Comparison of ENCODE assay signal across 14 cellular contexts in the genomic region with DNA sequence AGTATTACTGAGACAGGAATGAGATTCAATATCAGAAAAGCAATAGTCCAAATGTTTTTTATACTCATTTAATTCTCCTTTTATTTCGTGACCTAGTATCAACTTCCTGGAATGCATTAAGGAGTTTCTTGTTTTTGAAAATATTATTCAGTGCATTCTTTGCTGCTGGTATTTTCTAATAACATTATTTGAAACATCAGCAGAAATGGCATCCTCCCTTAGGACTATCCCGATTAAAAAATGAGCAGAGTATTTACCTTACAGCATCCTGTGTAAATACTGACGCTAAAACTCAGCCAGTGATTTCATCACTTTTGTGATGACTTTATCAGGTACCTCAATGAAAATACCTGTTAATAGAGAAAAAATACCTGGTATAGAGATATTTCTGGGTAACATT. TPM values are rescaled to one million over a fixed set of nuclear protein-coding genes. Genes with fewer than 3 reads are reported as not detected.
"Had no signal": no experiment of that assay in that cellular context is flagged by ENCODE, and none has a peak within 500 bp of the region (broad histone marks: within the 10 kb centered on the region; RNA-seq: fewer than 3 reads in every experiment).

No MANE protein-coding gene starts in this region.

- H3K9me3 ChIP-seq: mucosa of descending colon, tibial nerve, uterus had no signal

- H3K36me3 ChIP-seq: tibial nerve, uterus had no signal

- H3K4me1 Mint-ChIP-seq: naive thymus-derived CD8-positive, alpha-beta T cell; stimulated activated effector memory CD8-positive, alpha-beta T cell treated with anti-CD3 and anti-CD28 coated beads, Interleukin-12 subunit alpha, Interleukin-12 subunit beta, amount 100 ng/mL, for 72 hours; T-cell had no signal

- ATAC-seq: naive thymus-derived CD8-positive, alpha-beta T cell; stimulated activated effector memory CD8-positive, alpha-beta T cell treated with anti-CD3 and anti-CD28 coated beads, Interleukin-12 subunit alpha, Interleukin-12 subunit beta, amount 100 ng/mL, for 72 hours; T-cell had no signal

- H3K4me1 ChIP-seq: uterus had no signal

- H3K27ac ChIP-seq: dorsolateral prefrontal cortex, tibial nerve, uterus had no signal

- H3K9me3 Mint-ChIP-seq: activated T-helper 1 cell treated with anti-CD3 and anti-CD28 coated beads, Interleukin-12 subunit alpha, Interleukin-12 subunit beta, Interleukin-2, Interleukin-4 antibody, amounts not matched to agents 30 ng/mL and 10 ng/mL and 1 ng/mL, durations not matched to agents 14 hours and 24 hours and 36 hours; naive thymus-derived CD8-positive, alpha-beta T cell; stimulated activated effector memory CD8-positive, alpha-beta T cell treated with anti-CD3 and anti-CD28 coated beads, Interleukin-12 subunit alpha, Interleukin-12 subunit beta, amount 100 ng/mL, for 72 hours; T-cell had no signal

- H3K36me3 Mint-ChIP-seq: naive thymus-derived CD8-positive, alpha-beta T cell; stimulated activated effector memory CD8-positive, alpha-beta T cell treated with anti-CD3 and anti-CD28 coated beads, Interleukin-12 subunit alpha, Interleukin-12 subunit beta, amount 100 ng/mL, for 72 hours; T-cell had no signal

- H3K27me3 ChIP-seq: dorsolateral prefrontal cortex, tibial nerve, uterus had no signal

- H3K27ac Mint-ChIP-seq: activated T-helper 1 cell treated with anti-CD3 and anti-CD28 coated beads, Interleukin-12 subunit alpha, Interleukin-12 subunit beta, Interleukin-2, Interleukin-4 antibody, amounts not matched to agents 30 ng/mL and 10 ng/mL and 1 ng/mL, durations not matched to agents 14 hours and 24 hours and 36 hours; naive thymus-derived CD8-positive, alpha-beta T cell; stimulated activated effector memory CD8-positive, alpha-beta T cell treated with anti-CD3 and anti-CD28 coated beads, Interleukin-12 subunit alpha, Interleukin-12 subunit beta, amount 100 ng/mL, for 72 hours; T-cell had no signal

- H3K4me3 Mint-ChIP-seq: activated T-helper 1 cell treated with anti-CD3 and anti-CD28 coated beads, Interleukin-12 subunit alpha, Interleukin-12 subunit beta, Interleukin-2, Interleukin-4 antibody, amounts not matched to agents 30 ng/mL and 10 ng/mL and 1 ng/mL, durations not matched to agents 14 hours and 24 hours and 36 hours; naive thymus-derived CD8-positive, alpha-beta T cell; stimulated activated effector memory CD8-positive, alpha-beta T cell treated with anti-CD3 and anti-CD28 coated beads, Interleukin-12 subunit alpha, Interleukin-12 subunit beta, amount 100 ng/mL, for 72 hours; T-cell had no signal

- DNase-seq: activated CD4-positive, CD25-positive, alpha-beta regulatory T cell treated with anti-CD3 and anti-CD28 coated beads, Interleukin-2, amount 50 U/mL, for 72 hours; activated naive CD4-positive, alpha-beta T cell; aorta; mammary epithelial cell; mucosa of descending colon; naive thymus-derived CD8-positive, alpha-beta T cell; T-cell; T-helper 9 cell; uterus had no signal

- H3K4me3 ChIP-seq: mucosa of descending colon, tibial nerve, uterus had no signal

RNA-seq across cellular contexts. Expression of a gene that starts 16.3 kb away (rescaled TPM):
- total RNA-seq: activated CD8-positive, alpha-beta memory T cell treated with anti-CD3 and anti-CD28 coated beads for 36 hours; activated T-helper 1 cell treated with anti-CD3 and anti-CD28 coated beads, Interleukin-12 subunit alpha, Interleukin-12 subunit beta, Interleukin-2, Interleukin-4 antibody, amounts not matched to agents 30 ng/mL and 10 ng/mL and 1 ng/mL, durations not matched to agents 14 hours and 24 hours and 36 hours; mammary epithelial cell had no signal
- polyA plus RNA-seq: mammary epithelial cell; naive thymus-derived CD8-positive, alpha-beta T cell had no signal

RNA-seq across cellular contexts. Expression of a gene that starts 16.8 kb away (rescaled TPM):
- total RNA-seq: activated CD8-positive, alpha-beta memory T cell treated with anti-CD3 and anti-CD28 coated beads for 36 hours; activated T-helper 1 cell treated with anti-CD3 and anti-CD28 coated beads, Interleukin-12 subunit alpha, Interleukin-12 subunit beta, Interleukin-2, Interleukin-4 antibody, amounts not matched to agents 30 ng/mL and 10 ng/mL and 1 ng/mL, durations not matched to agents 14 hours and 24 hours and 36 hours had no signal
